ENCODE assay signal across 21 cellular contexts in the genomic region with DNA sequence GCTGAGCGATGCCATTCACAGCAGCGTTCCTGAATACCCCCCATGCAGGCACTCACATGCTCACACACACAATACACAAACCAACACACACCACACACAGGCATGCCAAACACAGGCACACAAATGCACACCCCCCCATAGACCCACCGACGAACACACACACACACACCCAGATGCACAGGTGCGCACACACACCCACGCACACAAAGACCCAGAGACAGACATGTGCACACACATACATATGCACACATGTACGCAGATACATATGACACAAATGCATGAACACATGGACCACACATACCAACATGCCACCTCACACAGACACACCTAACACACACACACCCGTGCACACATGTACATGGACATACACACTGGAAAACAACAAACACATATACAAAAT. TPM values are rescaled to one million over a fixed set of nuclear protein-coding genes. Genes with fewer than 3 reads are reported as not detected.
DNase-seq lines count a peak whose midpoint lies in the region; ATAC-seq and TF ChIP-seq lines count a peak whose summit lies in the region.
"Had no signal": no experiment of that assay in that cellular context is flagged by ENCODE, and none has a peak within 500 bp of the region (broad histone marks: within the 10 kb centered on the region; RNA-seq: fewer than 3 reads in every experiment).

No MANE protein-coding gene starts in this region.

- peak overlapping the region; percentile 0 for H3K27ac Mint-ChIP-seq in CD4-positive, alpha-beta T cell
- peak overlapping the region; percentile 95 for H3K27ac Mint-ChIP-seq in stimulated activated naive B cell treated with anti-CD40 and anti-IgM and Interleukin-4, amounts not matched to agents 10 μg/mL and 1 μg/mL and 100 μg/mL, for 72 hours
- no peak overlapping the region for H3K27ac Mint-ChIP-seq in H9
- H3K27ac Mint-ChIP-seq: CD8-positive, alpha-beta T cell had no signal

- no peak for TF ChIP-seq CTCF in CD4-positive, alpha-beta T cell (IDR thresholded peaks at IDR 0.05)
- TF ChIP-seq CTCF in GM13977 (IDR thresholded peaks at IDR 0.05; ENCODE audit: extremely low read depth, insufficient read depth, missing control alignments): no peak
- no peak for TF ChIP-seq CTCF in H9 (conservative IDR thresholded peaks at IDR 0.05)

- H3K4me1 ChIP-seq in mesenchymal stem cell (ENCODE audit: control insufficient read depth, insufficient read depth, low read depth, low read length): peaks cover 12% of the 10 kb centered on the region
- no peaks in the 10 kb centered on the region for H3K4me1 ChIP-seq in H9 (ENCODE audit: insufficient read depth, low read length)

- H3K27me3 Mint-ChIP-seq in CD4-positive, alpha-beta T cell: no peaks in the 10 kb centered on the region
- H3K27me3 Mint-ChIP-seq in stimulated activated naive B cell treated with anti-CD40 and anti-IgM and Interleukin-4, amounts not matched to agents 10 μg/mL and 1 μg/mL and 100 μg/mL, for 72 hours: no peaks in the 10 kb centered on the region
- H3K27me3 Mint-ChIP-seq in H9 (ENCODE audit: low read depth): peaks cover 19% of the 10 kb centered on the region

- H3K4me2 ChIP-seq in mesenchymal stem cell (ENCODE audit: low read length, poor library complexity, severe bottlenecking) (no peak overlapping the region), H9 (ENCODE audit: insufficient read depth, insufficient read length, low read length) (no peak overlapping the region)

- H2AK5ac ChIP-seq in mesenchymal stem cell (ENCODE audit: low read length, severe bottlenecking) (no peak overlapping the region), H9 (ENCODE audit: insufficient read length, low read length) (no peak overlapping the region)

- intact Hi-C loops in CD4-positive, alpha-beta T cell (cut with DNase I, micrococcal nuclease): no loop called here
- intact Hi-C loops in Right ventricle myocardium superior (cut with DNase I): loop anchor here (10.0 kb wide), 1 partner anchor 391 kb away; a partner anchor contains a TSS

- H2BK120ac ChIP-seq in mesenchymal stem cell (ENCODE audit: low read depth, low read length) (no peak overlapping the region), H9 (ENCODE audit: low read depth, low read length, poor library complexity, severe bottlenecking) (no peak overlapping the region)

- H2BK5ac ChIP-seq in mesenchymal stem cell (ENCODE audit: low read depth, low read length, poor library complexity, severe bottlenecking): no peak overlapping the region
- no peak overlapping the region for H2BK5ac ChIP-seq in H9 (ENCODE audit: insufficient read length, low read length)

- no peak for DNase-seq in CD4-positive, alpha-beta T cell
- DNase-seq in HEK293T (ENCODE audit: extremely low spot score): no peak
- DNase-seq in mesenchymal stem cell: no peak
- DNase-seq in stimulated activated naive B cell treated with anti-CD40 and anti-IgM and Interleukin-4, amounts not matched to agents 10 μg/mL and 1 μg/mL and 100 μg/mL, for 72 hours: no peak
- DNase-seq in GM13977 (ENCODE audit: low spot score): no peak
- no peak for DNase-seq in H9
- no peak for DNase-seq in Right ventricle myocardium superior
- DNase-seq: ACHN; AML-193; CD8-positive, alpha-beta T cell; DMS53; IMR-90; Karpas-422; MG63; NCI-H1092; NCI-H1436 treated with DMSO at 0.1 percent for 48 hours; NCI-H2029 treated with DMSO at 0.1 percent for 48 hours; NCI-H2171; NCI-H446; NCI-H526 treated with DMSO at 0.1 percent for 48 hours; Peyer's patch had no signal

- H3K4ac ChIP-seq in mesenchymal stem cell (ENCODE audit: low read depth in 1 of 2, low read length in 2 of 2) (no peak overlapping the region), H9 (ENCODE audit: low read depth, low read length) (no peak overlapping the region)

- H2AFZ ChIP-seq in mesenchymal stem cell (ENCODE audit: low read depth, low read length) (no peak overlapping the region), H9 (ENCODE audit: low read length) (no peak overlapping the region)

- no peak overlapping the region for H3K23ac ChIP-seq in mesenchymal stem cell (ENCODE audit: low read length in 2 of 2)
- H3K23ac ChIP-seq in H9 (ENCODE audit: insufficient read length, low read depth, low read length): no peak overlapping the region

- no peaks in the 10 kb centered on the region for H3K9me3 ChIP-seq in CD4-positive, alpha-beta T cell (ENCODE audit: control insufficient read depth, low read length)
- H3K9me3 ChIP-seq in mesenchymal stem cell (ENCODE audit: control insufficient read depth, low read length): peaks cover 4% of the 10 kb centered on the region
- no peaks in the 10 kb centered on the region for H3K9me3 ChIP-seq in H9 (ENCODE audit: control insufficient read depth, low read depth, low read length)
- H3K9me3 ChIP-seq: Peyer's patch had no signal

- no peak overlapping the region for H2BK12ac ChIP-seq in mesenchymal stem cell (ENCODE audit: low read length in 2 of 2)
- no peak overlapping the region for H2BK12ac ChIP-seq in H9 (ENCODE audit: insufficient read length, low read depth, low read length)

- no peak overlapping the region for H3K9ac ChIP-seq in mesenchymal stem cell (ENCODE audit: low read length)
- H3K9ac ChIP-seq in H9 (ENCODE audit: extremely low read depth, insufficient read length, low read length): no peak overlapping the region

- in situ Hi-C loops in GM13977 (cut with MboI; ENCODE audit: low pct_unique_long_range_greater_than_20kb, low sequenced_read_pairs, unreplicated experiment): no loop called here

- no peaks in the 10 kb centered on the region for H4K20me1 ChIP-seq in H9 (ENCODE audit: control insufficient read depth, insufficient read depth, insufficient read length)

- H3K4me3 Mint-ChIP-seq in CD4-positive, alpha-beta T cell: no peak overlapping the region
- H3K4me3 Mint-ChIP-seq in stimulated activated naive B cell treated with anti-CD40 and anti-IgM and Interleukin-4, amounts not matched to agents 10 μg/mL and 1 μg/mL and 100 μg/mL, for 72 hours: peak overlapping the region; percentile 3 to 16
- no peak overlapping the region for H3K4me3 Mint-ChIP-seq in H9
- H3K4me3 Mint-ChIP-seq: CD8-positive, alpha-beta T cell had no signal

- peak overlapping the region in 1 of 2 experiments; percentile 18 for H3K4me3 ChIP-seq in mesenchymal stem cell (ENCODE audit: insufficient read depth in 1 of 2, low read depth in 1 of 2, low read length in 2 of 2)
- H3K4me3 ChIP-seq: MG63, Peyer's patch had no signal

- no peaks in the 10 kb centered on the region for H3K9me3 Mint-ChIP-seq in CD4-positive, alpha-beta T cell
- peaks cover 7 to 11% of the 10 kb centered on the region in 2 donors for H3K9me3 Mint-ChIP-seq in stimulated activated naive B cell treated with anti-CD40 and anti-IgM and Interleukin-4, amounts not matched to agents 10 μg/mL and 1 μg/mL and 100 μg/mL, for 72 hours
- H3K9me3 Mint-ChIP-seq in H9: peaks cover 14 to 17% of the 10 kb centered on the region in 2 experiments
- H3K9me3 Mint-ChIP-seq: CD8-positive, alpha-beta T cell had no signal

- H3K27ac ChIP-seq in CD4-positive, alpha-beta T cell (ENCODE audit: low read depth, low read length): no peak overlapping the region
- H3K27ac ChIP-seq in mesenchymal stem cell (ENCODE audit: low read length, poor library complexity, severe bottlenecking): no peak overlapping the region
- H3K27ac ChIP-seq in H9 (ENCODE audit: insufficient read length, low read depth, low read length): no peak overlapping the region

- CTCF ChIA-PET in CD4-positive, alpha-beta T cell (lab: Charles Lee): no interaction called here
- CTCF ChIA-PET in HEK293T (lab: Yijun Ruan, JAX): no interaction called here

- no peak overlapping the region for H3K56ac ChIP-seq in H9 (ENCODE audit: insufficient read length, low read depth, low read length)

- H4K91ac ChIP-seq in mesenchymal stem cell (ENCODE audit: low read length): peak overlapping the region; percentile 9
- H4K91ac ChIP-seq in H9 (ENCODE audit: insufficient read length, low read depth, low read length): no peak overlapping the region

- H4K8ac ChIP-seq in mesenchymal stem cell (ENCODE audit: low read length) (no peak overlapping the region), H9 (replicated peaks; ENCODE audit: insufficient read length, low read depth, low read length) (no peak overlapping the region)

- no peaks in the 10 kb centered on the region for H3K36me3 Mint-ChIP-seq in CD4-positive, alpha-beta T cell (ENCODE audit: low read depth)
- H3K36me3 Mint-ChIP-seq in stimulated activated naive B cell treated with anti-CD40 and anti-IgM and Interleukin-4, amounts not matched to agents 10 μg/mL and 1 μg/mL and 100 μg/mL, for 72 hours: peaks cover 15% of the 10 kb centered on the region in 2 donors
- H3K36me3 Mint-ChIP-seq in H9 (ENCODE audit: insufficient read depth in 1 of 3, low read depth in 3 of 3): peaks cover 6 to 10% (median 10%) of the 10 kb centered on the region in 3 experiments; a peak in 6 of 7 replicates
- H3K36me3 Mint-ChIP-seq: CD8-positive, alpha-beta T cell had no signal

- no peaks in the 10 kb centered on the region for H3K79me2 ChIP-seq in H9 (ENCODE audit: insufficient read depth, low read length)

- peaks cover 0 to 7% of the 10 kb centered on the region in 2 experiments for H3K36me3 ChIP-seq in mesenchymal stem cell (ENCODE audit: control insufficient read depth in 1 of 2, insufficient read depth in 2 of 2, low read depth in 1 of 2, low read length in 2 of 2)
- H3K36me3 ChIP-seq: MG63, Peyer's patch had no signal

- ATAC-seq in CD4-positive, alpha-beta T cell (ENCODE audit: poor library complexity): no peak
- no peak for ATAC-seq in stimulated activated naive B cell treated with anti-CD40 and anti-IgM and Interleukin-4, amounts not matched to agents 10 μg/mL and 1 μg/mL and 100 μg/mL, for 72 hours (replicated peaks)
- no peak for ATAC-seq in Right ventricle myocardium superior (ENCODE audit: poor library complexity)
- ATAC-seq: CD8-positive, alpha-beta T cell had no signal

- no peak overlapping the region for H3T11ph ChIP-seq in H9 (ENCODE audit: low read length)

- 97% methylated on average over 8 of the region's 8 CpGs for WGBS in mesenchymal stem cell
- WGBS in H9 (ENCODE audit: extremely low coverage, insufficient read length, low lambda C conversion rate): no CpG with 5 or more reads among the region's 8 CpGs

- H3K4me1 Mint-ChIP-seq in CD4-positive, alpha-beta T cell (ENCODE audit: low read depth): peaks cover 30% of the 10 kb centered on the region
- peaks cover 38 to 59% of the 10 kb centered on the region in 2 donors for H3K4me1 Mint-ChIP-seq in stimulated activated naive B cell treated with anti-CD40 and anti-IgM and Interleukin-4, amounts not matched to agents 10 μg/mL and 1 μg/mL and 100 μg/mL, for 72 hours
- peaks cover 1 to 8% of the 10 kb centered on the region in 2 experiments; a peak in 1 of 4 replicates for H3K4me1 Mint-ChIP-seq in H9

- H4K5ac ChIP-seq in H9 (ENCODE audit: insufficient read length, low read depth, low read length): no peak overlapping the region

- H3K79me1 ChIP-seq in mesenchymal stem cell (replicated peaks; ENCODE audit: low read length, poor library complexity, severe bottlenecking): peaks cover 2% of the 10 kb centered on the region
- no peaks in the 10 kb centered on the region for H3K79me1 ChIP-seq in H9 (ENCODE audit: insufficient read depth, low read depth, low read length, poor library complexity, severe bottlenecking)

- POLR2A ChIA-PET in CD4-positive, alpha-beta T cell (lab: Charles Lee): interaction anchor here (0.6 kb wide), 1 partner anchor 306 kb away, joined by 3 read pairs; no protein-coding TSS in a partner anchor
- POLR2A ChIA-PET in HEK293T (lab: Yijun Ruan, JAX): no interaction called here

- H2BK15ac ChIP-seq in mesenchymal stem cell (ENCODE audit: low read depth, poor library complexity, severe bottlenecking) (no peak overlapping the region), H9 (ENCODE audit: low read depth, low read length) (no peak overlapping the region)

- no peak overlapping the region for H2BK20ac ChIP-seq in H9 (ENCODE audit: low read depth, low read length, poor library complexity, severe bottlenecking)

- peaks cover 6% of the 10 kb centered on the region for H3K23me2 ChIP-seq in H9 (ENCODE audit: insufficient read length, low read depth, low read length, poor library complexity, severe bottlenecking)

- no peaks in the 10 kb centered on the region for H3K27me3 ChIP-seq in CD4-positive, alpha-beta T cell (ENCODE audit: control insufficient read depth, insufficient read depth, low read length)
- no peaks in the 10 kb centered on the region for H3K27me3 ChIP-seq in mesenchymal stem cell (ENCODE audit: control insufficient read depth in 1 of 2, insufficient read depth in 1 of 2, low read length in 2 of 2)
- H3K27me3 ChIP-seq in H9 (ENCODE audit: insufficient read depth, low read length): no peaks in the 10 kb centered on the region
- H3K27me3 ChIP-seq: MG63, Peyer's patch had no signal

- H3K18ac ChIP-seq in mesenchymal stem cell (ENCODE audit: low read depth in 1 of 2, low read length in 2 of 2) (no peak overlapping the region), H9 (ENCODE audit: insufficient read length, low read depth, low read length) (no peak overlapping the region)

- H3K14ac ChIP-seq in mesenchymal stem cell (ENCODE audit: low read length in 2 of 2) (no peak overlapping the region), H9 (ENCODE audit: insufficient read depth, low read length) (no peak overlapping the region)

RNA-seq across cellular contexts. Expression of a gene that starts 7.0 kb away (rescaled TPM):
- 100 to 1,000 TPM; 122 to 127 TPM for total RNA-seq in CD4-positive, alpha-beta T cell
- 89.1 TPM for polyA plus RNA-seq in mesenchymal stem cell (2013, experiment 1 of 2)
- 88.0 TPM for polyA plus RNA-seq in mesenchymal stem cell (2013, experiment 2 of 2)
- total RNA-seq in H9 (2021): 96.6 and 100.0 TPM in 2 replicates
- 24.3 TPM for total RNA-seq in Right ventricle myocardium superior

RNA-seq across cellular contexts. Expression of a gene that starts 28.7 kb away (rescaled TPM):
- 1 to 10 TPM; 7.9 to 8.2 TPM for total RNA-seq in CD4-positive, alpha-beta T cell
- 4.9 TPM for polyA plus RNA-seq in mesenchymal stem cell (2013, experiment 1 of 2)
- polyA plus RNA-seq in mesenchymal stem cell (2013, experiment 2 of 2): 4.9 TPM
- total RNA-seq in H9 (2021): 12.2 and 12.9 TPM in 2 replicates
- total RNA-seq in Right ventricle myocardium superior: 2.1 TPM

RNA-seq across cellular contexts. Expression of a gene that starts 28.7 kb away (rescaled TPM):
- total RNA-seq in CD4-positive, alpha-beta T cell: 10 to 100 TPM; 12.7 to 15.4 TPM
- 66.6 TPM for polyA plus RNA-seq in mesenchymal stem cell (2013, experiment 1 of 2)
- 67.9 TPM for polyA plus RNA-seq in mesenchymal stem cell (2013, experiment 2 of 2)
- total RNA-seq in H9 (2021) (65.0 and 69.0 TPM in 2 replicates), Right ventricle myocardium superior (16.2 TPM)

RNA-seq across cellular contexts. Expression of a gene that starts 48.6 kb away (rescaled TPM):
- 100 to 1,000 TPM; 156 to 172 TPM for total RNA-seq in CD4-positive, alpha-beta T cell
- polyA plus RNA-seq in mesenchymal stem cell (2013, experiment 1 of 2): 60.5 TPM
- 60.5 TPM for polyA plus RNA-seq in mesenchymal stem cell (2013, experiment 2 of 2)
- total RNA-seq in H9 (2021) (47.5 and 50.3 TPM in 2 replicates), Right ventricle myocardium superior (55.7 TPM)

Comparison
In these comparisons a context has a peak if more than half of its experiments do, and no peak if none do; other contexts are left out.
1. H3K27ac Mint-ChIP-seq: peak in CD4-positive, alpha-beta T cell (single experiment) and stimulated activated naive B cell treated with anti-CD40 and anti-IgM and Interleukin-4, amounts not matched to agents 10 μg/mL and 1 μg/mL and 100 μg/mL, for 72 hours (single experiment); none in H9 (0 of 3).
2. H3K4me3 Mint-ChIP-seq: peak in stimulated activated naive B cell treated with anti-CD40 and anti-IgM and Interleukin-4, amounts not matched to agents 10 μg/mL and 1 μg/mL and 100 μg/mL, for 72 hours (2 of 2); none in CD4-positive, alpha-beta T cell (single experiment) and H9 (0 of 2).